18 cellular contexts compared by ENCODE assay signal in the genomic region with DNA sequence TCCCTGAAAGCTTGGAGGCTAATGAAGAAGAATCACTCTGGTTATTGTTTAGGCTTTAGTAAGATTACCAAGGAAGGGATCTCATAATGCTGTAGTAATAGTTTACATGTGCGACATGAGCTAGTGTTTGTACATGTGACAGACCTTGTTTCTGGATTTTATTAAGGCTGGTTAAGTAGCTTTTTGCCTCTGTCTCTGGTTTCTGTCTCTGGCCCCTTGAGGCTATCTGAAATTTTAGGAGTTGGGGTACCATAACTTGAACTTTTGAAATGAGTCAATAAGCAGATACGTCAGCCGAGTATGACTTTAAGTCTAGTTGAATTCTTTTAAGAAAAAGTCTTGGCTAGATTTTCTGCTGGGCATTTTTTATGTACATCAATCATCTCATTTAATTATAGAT.
"Had no signal": no experiment of that assay in that cellular context is flagged by ENCODE, and none has a peak within 500 bp of the region (broad histone marks: within the 10 kb centered on the region; RNA-seq: fewer than 3 reads in every experiment).

No MANE protein-coding gene starts in this region.

- DNase-seq: activated effector memory CD4-positive, alpha-beta T cell treated with anti-CD3 and anti-CD28 coated beads, Interleukin-2, amount 50 U/mL, for 16 hours; activated naive CD8-positive, alpha-beta T cell treated with anti-CD3 and anti-CD28 coated beads, Interleukin-2, amount 10 ng/mL, durations not matched to agents 7 days and 5 days; activated T-cell treated with anti-CD3 and anti-CD28 coated beads, Interleukin-2, amount 50 U/mL, for 4 hours; aorta; heart left ventricle; kidney; left ventricle myocardium superior; naive B cell; right cardiac atrium; small intestine had no signal

- H3K36me3 Mint-ChIP-seq: naive B cell had no signal

- H3K27ac Mint-ChIP-seq: activated naive CD8-positive, alpha-beta T cell treated with anti-CD3 and anti-CD28 coated beads, Interleukin-2, amount 10 ng/mL, durations not matched to agents 7 days and 5 days; stimulated activated effector memory CD8-positive, alpha-beta T cell treated with anti-CD3 and anti-CD28 coated beads, Interleukin-12 subunit alpha, Interleukin-12 subunit beta, amount 100 ng/mL, for 72 hours; T-helper 2 cell treated with Interferon-gamma antibody and Interleukin-4, amounts not matched to agents 5 μg/mL and 100 μg/mL, for 36 hours had no signal

- H3K27me3 Mint-ChIP-seq: activated naive CD8-positive, alpha-beta T cell treated with anti-CD3 and anti-CD28 coated beads, Interleukin-2, amount 10 ng/mL, durations not matched to agents 7 days and 5 days; naive B cell had no signal

- H3K9me3 ChIP-seq: breast epithelium, esophagus muscularis mucosa, heart left ventricle, tibial artery, vagina had no signal

- H3K27ac ChIP-seq: breast epithelium, esophagus muscularis mucosa, tibial artery, vagina had no signal

- H3K4me3 Mint-ChIP-seq: activated naive CD8-positive, alpha-beta T cell treated with anti-CD3 and anti-CD28 coated beads, Interleukin-2, amount 10 ng/mL, durations not matched to agents 7 days and 5 days; activated T-cell treated with anti-CD3 and anti-CD28 coated beads, Interleukin-2, amount 50 U/mL, for 4 hours; naive B cell; stimulated activated effector memory CD8-positive, alpha-beta T cell treated with anti-CD3 and anti-CD28 coated beads, Interleukin-12 subunit alpha, Interleukin-12 subunit beta, amount 100 ng/mL, for 72 hours; T-helper 2 cell treated with Interferon-gamma antibody and Interleukin-4, amounts not matched to agents 5 μg/mL and 100 μg/mL, for 36 hours had no signal

- H3K36me3 ChIP-seq: breast epithelium, tibial artery, vagina had no signal

- H3K27me3 ChIP-seq: breast epithelium, dorsolateral prefrontal cortex, esophagus muscularis mucosa, heart left ventricle, tibial artery, vagina had no signal

- H3K4me1 ChIP-seq: breast epithelium had no signal

- ATAC-seq: activated CD4-positive, CD25-positive, alpha-beta regulatory T cell treated with anti-CD3 and anti-CD28 coated beads, Interleukin-2, amount 50 U/mL, for 24 hours; activated T-cell treated with anti-CD3 and anti-CD28 coated beads, Interleukin-2, amount 50 U/mL, for 4 hours; heart left ventricle; left ventricle myocardium superior; right cardiac atrium; stimulated activated effector memory CD8-positive, alpha-beta T cell treated with anti-CD3 and anti-CD28 coated beads, Interleukin-12 subunit alpha, Interleukin-12 subunit beta, amount 100 ng/mL, for 72 hours had no signal

- H3K4me3 ChIP-seq: breast epithelium, dorsolateral prefrontal cortex, esophagus muscularis mucosa, heart left ventricle, tibial artery, vagina had no signal

- H3K9me3 Mint-ChIP-seq: activated naive CD8-positive, alpha-beta T cell treated with anti-CD3 and anti-CD28 coated beads, Interleukin-2, amount 10 ng/mL, durations not matched to agents 7 days and 5 days; activated T-cell treated with anti-CD3 and anti-CD28 coated beads, Interleukin-2, amount 50 U/mL, for 4 hours; naive B cell; stimulated activated effector memory CD8-positive, alpha-beta T cell treated with anti-CD3 and anti-CD28 coated beads, Interleukin-12 subunit alpha, Interleukin-12 subunit beta, amount 100 ng/mL, for 72 hours; T-helper 2 cell treated with Interferon-gamma antibody and Interleukin-4, amounts not matched to agents 5 μg/mL and 100 μg/mL, for 36 hours had no signal
